3 cellular contexts compared by ENCODE assay signal in the genomic region with DNA sequence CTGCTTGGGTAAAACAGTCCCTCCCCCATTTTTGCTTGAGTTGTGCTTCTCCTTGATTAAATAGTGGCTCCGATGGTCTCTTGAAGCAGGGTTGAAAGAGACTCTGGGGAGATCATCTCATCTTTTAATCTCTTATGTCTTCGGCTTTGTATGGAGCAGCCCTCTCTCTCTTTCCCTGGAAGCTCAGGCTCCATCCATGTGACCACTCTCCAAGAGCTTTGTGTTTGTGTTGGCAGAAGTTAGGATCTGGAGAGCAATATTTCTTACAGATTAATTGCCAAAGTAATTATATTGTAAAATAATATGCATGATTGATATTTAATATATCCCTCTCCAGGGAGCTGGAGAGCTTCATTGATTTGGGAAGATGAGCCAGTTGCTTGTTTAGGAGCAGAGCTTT.
A peak's percentile ranks its signal among the peaks of the same experiment; 100 is the strongest.
TF ChIP-seq lines count a peak whose summit lies in the region.

No MANE protein-coding gene starts in this region.

TF ChIP-seq in SK-N-SH treated with all-trans-retinoic acid at 6 μM for 48 hours, 23 proteins besides CTCF, POLR2A, EP300 and RAD21 (continued from another document):
- TF ChIP-seq CSDC2 (CRISPR knock-in tag; IDR thresholded peaks at IDR 0.05), result 0 out of 2 replicates have a peak, but pooled peaks have one; percentile 36
TF ChIP-seq in SK-N-SH treated with all-trans-retinoic acid at 6 μM for 48 hours: peak in this region for 2.

TF ChIP-seq in SK-N-SH, 30 proteins besides CTCF, POLR2A, EP300 and RAD21 (continued from another document):
- TF ChIP-seq, protein P1, sequence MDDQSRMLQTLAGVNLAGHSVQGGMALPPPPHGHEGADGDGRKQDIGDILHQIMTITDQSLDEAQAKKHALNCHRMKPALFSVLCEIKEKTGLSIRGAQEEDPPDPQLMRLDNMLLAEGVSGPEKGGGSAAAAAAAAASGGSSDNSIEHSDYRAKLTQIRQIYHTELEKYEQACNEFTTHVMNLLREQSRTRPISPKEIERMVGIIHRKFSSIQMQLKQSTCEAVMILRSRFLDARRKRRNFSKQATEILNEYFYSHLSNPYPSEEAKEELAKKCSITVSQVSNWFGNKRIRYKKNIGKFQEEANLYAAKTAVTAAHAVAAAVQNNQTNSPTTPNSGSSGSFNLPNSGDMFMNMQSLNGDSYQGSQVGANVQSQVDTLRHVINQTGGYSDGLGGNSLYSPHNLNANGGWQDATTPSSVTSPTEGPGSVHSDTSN (IDR thresholded peaks at IDR 0.05), result no peak
- no peak for TF ChIP-seq NFIC (IDR thresholded peaks at IDR 0.05; ENCODE audit: borderline replicate concordance)
- TF ChIP-seq YY1 (IDR thresholded peaks at IDR 0.05; ENCODE audit: low read depth), result no peak
- TF ChIP-seq, protein P2, sequence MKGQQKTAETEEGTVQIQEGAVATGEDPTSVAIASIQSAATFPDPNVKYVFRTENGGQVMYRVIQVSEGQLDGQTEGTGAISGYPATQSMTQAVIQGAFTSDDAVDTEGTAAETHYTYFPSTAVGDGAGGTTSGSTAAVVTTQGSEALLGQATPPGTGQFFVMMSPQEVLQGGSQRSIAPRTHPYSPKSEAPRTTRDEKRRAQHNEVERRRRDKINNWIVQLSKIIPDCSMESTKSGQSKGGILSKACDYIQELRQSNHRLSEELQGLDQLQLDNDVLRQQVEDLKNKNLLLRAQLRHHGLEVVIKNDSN (IDR thresholded peaks at IDR 0.05; ENCODE audit: borderline replicate concordance, low read depth), result no peak
- TF ChIP-seq SIN3A (IDR thresholded peaks at IDR 0.05; ENCODE audit: borderline replicate concordance, low read depth, low read length), result no peak
- no peak for TF ChIP-seq RFX5 (IDR thresholded peaks at IDR 0.05; ENCODE audit: low read length)
- TF ChIP-seq TCF12 (IDR thresholded peaks at IDR 0.05), result no peak
- TF ChIP-seq GATA2 (CRISPR knock-in tag; IDR thresholded peaks at IDR 0.05), result no peak
- no peak for TF ChIP-seq ELF1 (IDR thresholded peaks at IDR 0.05)
- TF ChIP-seq, protein P3, sequence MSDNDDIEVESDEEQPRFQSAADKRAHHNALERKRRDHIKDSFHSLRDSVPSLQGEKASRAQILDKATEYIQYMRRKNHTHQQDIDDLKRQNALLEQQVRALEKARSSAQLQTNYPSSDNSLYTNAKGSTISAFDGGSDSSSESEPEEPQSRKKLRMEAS (IDR thresholded peaks at IDR 0.05; ENCODE audit: low read depth), result no peak
- TF ChIP-seq CHD2 (IDR thresholded peaks at IDR 0.05; ENCODE audit: low read length, partially characterized antibody), result no peak
- TF ChIP-seq MXI1 (IDR thresholded peaks at IDR 0.05; ENCODE audit: low read depth, low read length), result no peak
- TF ChIP-seq POLR2AphosphoS5 (IDR thresholded peaks at IDR 0.05; ENCODE audit: low read depth, low read length), result no peak
- no peak for TF ChIP-seq TEAD4 (IDR thresholded peaks at IDR 0.05; ENCODE audit: borderline replicate concordance, insufficient read depth)
- TF ChIP-seq MEF2A (IDR thresholded peaks at IDR 0.05; ENCODE audit: borderline replicate concordance, low read depth), result no peak

TF ChIP-seq in HEK293T, 16 proteins besides CTCF, POLR2A, EP300 and RAD21 (continued from another document):
- TF ChIP-seq CTBP1 (IDR thresholded peaks at IDR 0.05; ENCODE audit: borderline replicate concordance), result no peak
- TF ChIP-seq FOXM1 (IDR thresholded peaks at IDR 0.05; ENCODE audit: borderline replicate concordance), result no peak
- TF ChIP-seq ARNT (IDR thresholded peaks at IDR 0.05), result no peak
- no peak for TF ChIP-seq L3MBTL2 (conservative IDR thresholded peaks at IDR 0.05)
- TF ChIP-seq ZNF384 (IDR thresholded peaks at IDR 0.05), result no peak
- TF ChIP-seq, protein P4, sequence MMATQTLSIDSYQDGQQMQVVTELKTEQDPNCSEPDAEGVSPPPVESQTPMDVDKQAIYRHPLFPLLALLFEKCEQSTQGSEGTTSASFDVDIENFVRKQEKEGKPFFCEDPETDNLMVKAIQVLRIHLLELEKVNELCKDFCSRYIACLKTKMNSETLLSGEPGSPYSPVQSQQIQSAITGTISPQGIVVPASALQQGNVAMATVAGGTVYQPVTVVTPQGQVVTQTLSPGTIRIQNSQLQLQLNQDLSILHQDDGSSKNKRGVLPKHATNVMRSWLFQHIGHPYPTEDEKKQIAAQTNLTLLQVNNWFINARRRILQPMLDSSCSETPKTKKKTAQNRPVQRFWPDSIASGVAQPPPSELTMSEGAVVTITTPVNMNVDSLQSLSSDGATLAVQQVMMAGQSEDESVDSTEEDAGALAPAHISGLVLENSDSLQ (IDR thresholded peaks at IDR 0.05), result no peak
- no peak for TF ChIP-seq BHLHE40 (IDR thresholded peaks at IDR 0.05; ENCODE audit: borderline replicate concordance)
- no peak for TF ChIP-seq TARDBP (IDR thresholded peaks at IDR 0.05)
- no peak for TF ChIP-seq SP1 (IDR thresholded peaks at IDR 0.05)
TF ChIP-seq in HEK293T: peak in this region for 0.
